8 cellular contexts compared by ENCODE assay signal in genomic region chr17:80413771-80414507, GRCh38. TPM values are rescaled to one million over a fixed set of nuclear protein-coding genes. Genes with fewer than 3 reads are reported as not detected.
DNase-seq lines count a peak whose midpoint lies in the region; ATAC-seq and TF ChIP-seq lines count a peak whose summit lies in the region.

No MANE protein-coding gene starts in this region.

- WGBS in suprapubic skin = 47% methylated on average over 26 of the region's 26 CpGs

- peaks cover 22% of the 10 kb centered on the region for H3K4me1 Mint-ChIP-seq in activated CD4-positive, alpha-beta T cell treated with anti-CD3 and anti-CD28 coated beads, Interleukin-2, amount 10 ng/mL, durations not matched to agents 7 days and 5 days
- H3K4me1 Mint-ChIP-seq in activated T-helper 17 cell treated with anti-CD3 and anti-CD28 coated beads, Interleukin-2, amount 50 U/mL, for 72 hours = peaks cover 17% of the 10 kb centered on the region

- peaks cover 31% of the 10 kb centered on the region for H3K27me3 Mint-ChIP-seq in activated CD4-positive, alpha-beta T cell treated with anti-CD3 and anti-CD28 coated beads, Interleukin-2, amount 10 ng/mL, durations not matched to agents 7 days and 5 days
- H3K27me3 Mint-ChIP-seq in activated T-helper 17 cell treated with anti-CD3 and anti-CD28 coated beads, Interleukin-2, amount 50 U/mL, for 72 hours = peaks cover 5% of the 10 kb centered on the region

- ATAC-seq in activated T-helper 17 cell treated with anti-CD3 and anti-CD28 coated beads, Interleukin-2, amount 50 U/mL, for 72 hours (replicated peaks) = no peak

- H3K36me3 ChIP-seq in suprapubic skin = no peaks in the 10 kb centered on the region

- no peak for DNase-seq in activated CD4-positive, alpha-beta T cell treated with anti-CD3 and anti-CD28 coated beads, Interleukin-2, amount 10 ng/mL, durations not matched to agents 7 days and 5 days
- no peak for DNase-seq in activated CD4-positive, alpha-beta T cell treated with anti-CD3 and anti-CD28 coated beads, Interleukin-2, amount 50 U/mL, for 4 hours
- DNase-seq in islet precursor cell = peak; percentile 53
- no peak for DNase-seq in suprapubic skin (ENCODE audit: low spot score in 2 of 2)
- DNase-seq in HCEC 1CT = no peak
- no peak for DNase-seq in NK-92 treated with Interleukin-12 subunit alpha and Interleukin-12 subunit beta, amount 100 ng/mL, for 24 hours (lab: John Stamatoyannopoulos, UW)
- DNase-seq in GOT3 (lab: John Stamatoyannopoulos, UW) = no peak

- no peak for TF ChIP-seq EP300 in suprapubic skin (IDR thresholded peaks at IDR 0.05)

- peaks cover 2% of the 10 kb centered on the region for H3K36me3 Mint-ChIP-seq in activated CD4-positive, alpha-beta T cell treated with anti-CD3 and anti-CD28 coated beads, Interleukin-2, amount 10 ng/mL, durations not matched to agents 7 days and 5 days (ENCODE audit: low read depth)
- H3K36me3 Mint-ChIP-seq in activated T-helper 17 cell treated with anti-CD3 and anti-CD28 coated beads, Interleukin-2, amount 50 U/mL, for 72 hours (ENCODE audit: low read depth) = no peaks in the 10 kb centered on the region

- H3K27me3 ChIP-seq in suprapubic skin = no peaks in the 10 kb centered on the region

- peak overlapping the region; percentile 82 for H3K4me3 Mint-ChIP-seq in activated CD4-positive, alpha-beta T cell treated with anti-CD3 and anti-CD28 coated beads, Interleukin-2, amount 10 ng/mL, durations not matched to agents 7 days and 5 days
- H3K4me3 Mint-ChIP-seq in activated T-helper 17 cell treated with anti-CD3 and anti-CD28 coated beads, Interleukin-2, amount 50 U/mL, for 72 hours = peak overlapping the region; percentile 81

- H3K9me3 Mint-ChIP-seq in activated CD4-positive, alpha-beta T cell treated with anti-CD3 and anti-CD28 coated beads, Interleukin-2, amount 10 ng/mL, durations not matched to agents 7 days and 5 days = no peaks in the 10 kb centered on the region
- H3K9me3 Mint-ChIP-seq in activated T-helper 17 cell treated with anti-CD3 and anti-CD28 coated beads, Interleukin-2, amount 50 U/mL, for 72 hours = no peaks in the 10 kb centered on the region

- H3K27ac Mint-ChIP-seq in activated CD4-positive, alpha-beta T cell treated with anti-CD3 and anti-CD28 coated beads, Interleukin-2, amount 10 ng/mL, durations not matched to agents 7 days and 5 days = peak overlapping the region; percentile 54
- H3K27ac Mint-ChIP-seq in activated T-helper 17 cell treated with anti-CD3 and anti-CD28 coated beads, Interleukin-2, amount 50 U/mL, for 72 hours = peak overlapping the region; percentile 47

- no peaks in the 10 kb centered on the region for H3K9me3 ChIP-seq in suprapubic skin

- TF ChIP-seq POLR2A in suprapubic skin (IDR thresholded peaks at IDR 0.05) = no peak

- TF ChIP-seq CTCF in suprapubic skin (IDR thresholded peaks at IDR 0.05) = no peak

- POLR2A ChIA-PET in activated CD4-positive, alpha-beta T cell treated with anti-CD3 and anti-CD28 coated beads, Interleukin-2, amount 10 ng/mL, durations not matched to agents 7 days and 5 days (lab: Charles Lee) = no interaction called here

- CTCF ChIA-PET in activated CD4-positive, alpha-beta T cell treated with anti-CD3 and anti-CD28 coated beads, Interleukin-2, amount 10 ng/mL, durations not matched to agents 7 days and 5 days (lab: Charles Lee) = interaction anchor here (0.8 kb wide), 1 partner anchor 313 kb away, joined by 4 read pairs; the partner anchor contains the start of gene GAA

- peak overlapping the region; percentile 84 for H3K4me3 ChIP-seq in suprapubic skin

- H3K27ac ChIP-seq in suprapubic skin = no peak overlapping the region

- peaks cover 29% of the 10 kb centered on the region for H3K4me1 ChIP-seq in suprapubic skin

RNA-seq across cellular contexts. Expression of gene ENDOV, which starts 1.0 kb away (rescaled TPM):
- total RNA-seq in activated CD4-positive, alpha-beta T cell treated with anti-CD3 and anti-CD28 coated beads, Interleukin-2, amount 10 ng/mL, durations not matched to agents 7 days and 5 days = 10 to 100 TPM; 16.6 to 17.1 TPM
- total RNA-seq in activated T-helper 17 cell treated with anti-CD3 and anti-CD28 coated beads, Interleukin-2, amount 50 U/mL, for 72 hours = 10 to 100 TPM in 1 of 2 donors, 1 to 10 TPM in 1; 9.7 to 20.1 TPM
- 10 to 100 TPM; 17.1 to 47.8 (median 19.3) TPM for total RNA-seq in suprapubic skin
